Comparison of ENCODE assay signal across 25 cellular contexts in the genomic region with DNA sequence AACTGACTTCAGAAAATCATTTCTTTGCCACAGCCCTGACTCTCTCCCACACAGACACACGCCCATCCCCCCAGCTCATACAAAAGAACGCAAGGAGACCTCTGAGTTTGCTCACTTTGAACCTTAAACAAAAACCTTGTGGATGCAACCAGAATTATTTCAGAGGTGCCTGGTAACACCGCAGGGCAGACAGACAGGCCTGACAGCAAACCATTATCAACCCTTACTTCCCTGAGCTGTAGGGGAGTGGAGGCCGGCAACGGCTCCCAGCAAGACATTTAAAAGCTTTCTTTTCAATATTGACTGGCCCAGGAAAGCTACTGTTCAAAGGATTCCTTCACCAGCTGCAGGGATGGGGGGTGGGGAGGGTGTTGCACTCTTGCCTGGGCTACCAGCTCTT. TPM values are rescaled to one million over a fixed set of nuclear protein-coding genes. Genes with fewer than 3 reads are reported as not detected.
DNase-seq lines count a peak whose midpoint lies in the region; ATAC-seq and TF ChIP-seq lines count a peak whose summit lies in the region.
"Had no signal": no experiment of that assay in that cellular context is flagged by ENCODE, and none has a peak within 500 bp of the region (broad histone marks: within the 10 kb centered on the region; RNA-seq: fewer than 3 reads in every experiment).

No MANE protein-coding gene starts in this region.

- TF ChIP-seq CTCF in GM23338 (conservative IDR thresholded peaks at IDR 0.05; ENCODE audit: low read depth in 2 of 2) = no peak
- no peak for TF ChIP-seq CTCF in OCI-LY7 (conservative IDR thresholded peaks at IDR 0.05; ENCODE audit: low read length)

- no peak overlapping the region for H3K27ac Mint-ChIP-seq in GM23338
- peak overlapping the region in 4 of 9 donors; percentile 38 to 74 (median 60) for H3K27ac Mint-ChIP-seq in naive thymus-derived CD4-positive, alpha-beta T cell
- no peak overlapping the region for H3K27ac Mint-ChIP-seq in activated CD8-positive, alpha-beta memory T cell treated with anti-CD3 and anti-CD28 coated beads, Interleukin-2, amount 10 ng/mL, durations not matched to agents 7 days and 5 days
- H3K27ac Mint-ChIP-seq: activated CD8-positive, alpha-beta T cell treated with anti-CD3 and anti-CD28 coated beads, Interleukin-2, amount 10 ng/mL, durations not matched to agents 7 days and 5 days; activated naive CD4-positive, alpha-beta T cell treated with anti-CD3 and anti-CD28 coated beads, Interleukin-2, amount 50 U/mL, for 24 hours; CD4-positive, alpha-beta memory T cell; stimulated activated memory B cell treated with anti-CD40 and anti-IgM and Interleukin-4, amounts not matched to agents 10 μg/mL and 1 μg/mL and 100 μg/mL, for 72 hours had no signal

- H3K4me3 ChIP-seq in BLaER1 treated with 17β-estradiol and CSF1 and Interleukin-3, amounts not matched to agents 10 nM and 100 nM = peak overlapping the region in 2 of 10 experiments; percentile 5 to 16; a peak in 1 of 20 replicates
- no peak overlapping the region for H3K4me3 ChIP-seq in GM23338
- H3K4me3 ChIP-seq in OCI-LY7 (ENCODE audit: low read depth, low read length, poor library complexity, severe bottlenecking) = no peak overlapping the region
- H3K4me3 ChIP-seq in naive thymus-derived CD4-positive, alpha-beta T cell (ENCODE audit: low read length) = no peak overlapping the region
- H3K4me3 ChIP-seq: heart left ventricle, testis had no signal

- peak overlapping the region; percentile 58 to 99 (median 96); a peak in 21 of 22 replicates for H3K4me2 ChIP-seq in BLaER1 treated with 17β-estradiol and CSF1 and Interleukin-3, amounts not matched to agents 10 nM and 100 nM
- H3K4me2 ChIP-seq in GM23338 (peak overlapping the region; percentile 18), OCI-LY7 (ENCODE audit: low read length) (no peak overlapping the region)

- no peaks in the 10 kb centered on the region for H3K79me2 ChIP-seq in GM23338 (replicated peaks; ENCODE audit: insufficient read depth)
- no peaks in the 10 kb centered on the region for H3K79me2 ChIP-seq in OCI-LY7 (ENCODE audit: insufficient read depth, low read depth, low read length)

- peaks cover 74 to 98% (median 93%) of the 10 kb centered on the region in 10 experiments for H3K4me1 ChIP-seq in BLaER1 treated with 17β-estradiol and CSF1 and Interleukin-3, amounts not matched to agents 10 nM and 100 nM
- peaks cover 17% of the 10 kb centered on the region for H3K4me1 ChIP-seq in GM23338 (ENCODE audit: insufficient read depth)
- peaks cover 31% of the 10 kb centered on the region for H3K4me1 ChIP-seq in OCI-LY7 (ENCODE audit: insufficient read depth, low read length, poor library complexity, severe bottlenecking)
- H3K4me1 ChIP-seq in naive thymus-derived CD4-positive, alpha-beta T cell (ENCODE audit: control insufficient read depth in 2 of 2, insufficient read depth in 2 of 2, low read length in 2 of 2) = peaks cover 11 to 47% of the 10 kb centered on the region in 2 donors

- peak overlapping the region; percentile 13; the same call in 2 of the 3 replicates for H3K4me3 Mint-ChIP-seq in GM23338
- H3K4me3 Mint-ChIP-seq in naive thymus-derived CD4-positive, alpha-beta T cell = peak overlapping the region in 7 of 10 donors; percentile 23 to 55 (median 36)
- H3K4me3 Mint-ChIP-seq in activated CD8-positive, alpha-beta memory T cell treated with anti-CD3 and anti-CD28 coated beads, Interleukin-2, amount 10 ng/mL, durations not matched to agents 7 days and 5 days = no peak overlapping the region
- H3K4me3 Mint-ChIP-seq: activated CD8-positive, alpha-beta T cell treated with anti-CD3 and anti-CD28 coated beads, Interleukin-2, amount 10 ng/mL, durations not matched to agents 7 days and 5 days; activated naive CD4-positive, alpha-beta T cell treated with anti-CD3 and anti-CD28 coated beads, Interleukin-2, amount 50 U/mL, for 24 hours; CD4-positive, alpha-beta memory T cell; stimulated activated memory B cell treated with anti-CD40 and anti-IgM and Interleukin-4, amounts not matched to agents 10 μg/mL and 1 μg/mL and 100 μg/mL, for 72 hours had no signal

- no peak overlapping the region for H2AFZ ChIP-seq in GM23338
- H2AFZ ChIP-seq in OCI-LY7 (ENCODE audit: low read length) = 0 out of 2 replicates have a peak overlapping the region, but pooled peaks have one; percentile 16

- H3K27me3 Mint-ChIP-seq in GM23338 (ENCODE audit: insufficient read depth, low read depth, poor library complexity) = peaks cover 58% of the 10 kb centered on the region
- H3K27me3 Mint-ChIP-seq in naive thymus-derived CD4-positive, alpha-beta T cell = peaks cover 13 to 44% (median 24%) of the 10 kb centered on the region in 5 donors
- peaks cover 57% of the 10 kb centered on the region for H3K27me3 Mint-ChIP-seq in activated CD8-positive, alpha-beta memory T cell treated with anti-CD3 and anti-CD28 coated beads, Interleukin-2, amount 10 ng/mL, durations not matched to agents 7 days and 5 days

- H4K20me1 ChIP-seq in BLaER1 treated with 17β-estradiol and CSF1 and Interleukin-3, amounts not matched to agents 10 nM and 100 nM = peaks cover 0 to 36% (median 27%) of the 10 kb centered on the region in 11 experiments; a peak in 17 of 22 replicates
- H4K20me1 ChIP-seq in GM23338 (replicated peaks; ENCODE audit: insufficient read depth) (peaks cover 4% of the 10 kb centered on the region), OCI-LY7 (ENCODE audit: insufficient read depth, low read length) (no peaks in the 10 kb centered on the region)

- H3K9me3 ChIP-seq in BLaER1 treated with 17β-estradiol and CSF1 and Interleukin-3, amounts not matched to agents 10 nM and 100 nM (replicated peaks in 1 of 11) = 0 out of 22 replicates have a peak, but pooled peaks cover 0 to 2% (median 0%) of the 10 kb centered on the region in 11 experiments
- H3K9me3 ChIP-seq in OCI-LY7 (ENCODE audit: low read length) = no peaks in the 10 kb centered on the region
- H3K9me3 ChIP-seq in naive thymus-derived CD4-positive, alpha-beta T cell (ENCODE audit: control insufficient read depth in 2 of 3, low read length in 3 of 3) = no peaks in the 10 kb centered on the region
- H3K9me3 ChIP-seq: heart left ventricle, testis had no signal

- no peaks in the 10 kb centered on the region for H3K36me3 ChIP-seq in BLaER1 treated with 17β-estradiol and CSF1 and Interleukin-3, amounts not matched to agents 10 nM and 100 nM
- no peaks in the 10 kb centered on the region for H3K36me3 ChIP-seq in GM23338 (ENCODE audit: insufficient read depth)
- no peaks in the 10 kb centered on the region for H3K36me3 ChIP-seq in OCI-LY7 (ENCODE audit: insufficient read depth, low read length)
- H3K36me3 ChIP-seq in naive thymus-derived CD4-positive, alpha-beta T cell (ENCODE audit: control insufficient read depth in 2 of 3, insufficient read depth in 3 of 3, low read length in 3 of 3) = no peaks in the 10 kb centered on the region
- H3K36me3 ChIP-seq: heart left ventricle had no signal

- ATAC-seq in GM23338 = peak; percentile 4
- no peak for ATAC-seq in naive thymus-derived CD4-positive, alpha-beta T cell
- no peak for ATAC-seq in activated CD8-positive, alpha-beta memory T cell treated with anti-CD3 and anti-CD28 coated beads, Interleukin-2, amount 10 ng/mL, durations not matched to agents 7 days and 5 days
- ATAC-seq: activated CD8-positive, alpha-beta T cell treated with anti-CD3 and anti-CD28 coated beads, Interleukin-2, amount 10 ng/mL, durations not matched to agents 7 days and 5 days; heart left ventricle; stimulated activated memory B cell treated with anti-CD40 and anti-IgM and Interleukin-4, amounts not matched to agents 10 μg/mL and 1 μg/mL and 100 μg/mL, for 72 hours had no signal

- peaks cover 12% of the 10 kb centered on the region; the same call in 2 of the 3 replicates for H3K9me3 Mint-ChIP-seq in GM23338
- H3K9me3 Mint-ChIP-seq in naive thymus-derived CD4-positive, alpha-beta T cell = no peaks in the 10 kb centered on the region
- H3K9me3 Mint-ChIP-seq in activated CD8-positive, alpha-beta memory T cell treated with anti-CD3 and anti-CD28 coated beads, Interleukin-2, amount 10 ng/mL, durations not matched to agents 7 days and 5 days (ENCODE audit: low read depth) = no peaks in the 10 kb centered on the region
- H3K9me3 Mint-ChIP-seq: activated naive CD4-positive, alpha-beta T cell treated with anti-CD3 and anti-CD28 coated beads, Interleukin-2, amount 50 U/mL, for 24 hours; stimulated activated memory B cell treated with anti-CD40 and anti-IgM and Interleukin-4, amounts not matched to agents 10 μg/mL and 1 μg/mL and 100 μg/mL, for 72 hours had no signal

- BruUV-seq in OCI-LY7 (replicated peaks; lab: Mats Ljungman, UMichigan) = no TSS peak

- peak overlapping the region in 4 of 11 experiments; percentile 9 to 42 (median 15); a peak in 4 of 22 replicates for H3K9ac ChIP-seq in BLaER1 treated with 17β-estradiol and CSF1 and Interleukin-3, amounts not matched to agents 10 nM and 100 nM

- POLR2A ChIA-PET in OCI-LY7 (lab: Charles Lee) = interaction anchor here (0.6 to 1.1 kb wide), 5 partner anchors 8 to 163 kb away, joined by 3 to 8 read pairs (median 3); no protein-coding TSS in a partner anchor
- POLR2A ChIA-PET in naive thymus-derived CD4-positive, alpha-beta T cell (lab: Charles Lee) = interaction anchor here (0.6 to 14.6 kb wide), 10 partner anchors 13 to 250 kb away, joined by 3 to 236 read pairs (median 4); no protein-coding TSS in a partner anchor

- peaks cover 3% of the 10 kb centered on the region; the same call in 1 of the 3 replicates for H3K36me3 Mint-ChIP-seq in GM23338 (ENCODE audit: low read depth)
- peaks cover 0 to 1% (median 0%) of the 10 kb centered on the region in 5 donors for H3K36me3 Mint-ChIP-seq in naive thymus-derived CD4-positive, alpha-beta T cell
- H3K36me3 Mint-ChIP-seq in activated CD8-positive, alpha-beta memory T cell treated with anti-CD3 and anti-CD28 coated beads, Interleukin-2, amount 10 ng/mL, durations not matched to agents 7 days and 5 days = no peaks in the 10 kb centered on the region
- H3K36me3 Mint-ChIP-seq: CD4-positive, alpha-beta memory T cell; IgD-negative memory B cell; stimulated activated memory B cell treated with anti-CD40 and anti-IgM and Interleukin-4, amounts not matched to agents 10 μg/mL and 1 μg/mL and 100 μg/mL, for 72 hours had no signal

- no peak for DNase-seq in GM23338 (ENCODE audit: low spot score)
- DNase-seq in OCI-LY7 (ENCODE audit: low spot score) = no peak
- DNase-seq in naive thymus-derived CD4-positive, alpha-beta T cell = no peak
- DNase-seq in HK-2 (ENCODE audit: unreplicated experiment) = no peak
- no peak for DNase-seq in activated effector memory CD4-positive, alpha-beta T cell treated with Interleukin-2 at 50 U/mL for 16 hours
- no peak for DNase-seq in activated CD8-positive, alpha-beta memory T cell treated with anti-CD3 and anti-CD28 coated beads, Interleukin-2, amount 10 ng/mL, durations not matched to agents 7 days and 5 days
- no peak for DNase-seq in DMS53 (lab: John Stamatoyannopoulos, UW)
- DNase-seq: activated CD8-positive, alpha-beta T cell treated with anti-CD3 and anti-CD28 coated beads, Interleukin-2, amount 10 ng/mL, durations not matched to agents 7 days and 5 days; activated T-cell treated with anti-CD3 and anti-CD28 coated beads, Interleukin-2, amount 50 U/mL, for 1 hour; anterior cingulate cortex; caudate nucleus; CD4-positive, alpha-beta memory T cell; dermis blood vessel endothelial cell; heart left ventricle; MM.1S; NCI-H1436 treated with DMSO at 0.1 percent for 48 hours; NCI-H524 treated with DMSO at 0.1 percent for 48 hours; small intestine; T-helper 9 cell; testis had no signal

- 0 out of 2 replicates have a peak, but pooled peaks cover 4% of the 10 kb centered on the region for H3K9me2 ChIP-seq in GM23338 (ENCODE audit: insufficient read depth)
- H3K9me2 ChIP-seq in OCI-LY7 (ENCODE audit: insufficient read depth, low read length) = no peaks in the 10 kb centered on the region

- H3K4me1 Mint-ChIP-seq in GM23338 = peaks cover 42% of the 10 kb centered on the region
- peaks cover 31 to 72% (median 67%) of the 10 kb centered on the region in 7 donors for H3K4me1 Mint-ChIP-seq in naive thymus-derived CD4-positive, alpha-beta T cell
- H3K4me1 Mint-ChIP-seq in activated CD8-positive, alpha-beta memory T cell treated with anti-CD3 and anti-CD28 coated beads, Interleukin-2, amount 10 ng/mL, durations not matched to agents 7 days and 5 days = peaks cover 24% of the 10 kb centered on the region

- peak overlapping the region in 8 of 11 experiments; percentile 6 to 63 (median 46); a peak in 12 of 22 replicates for H3K27ac ChIP-seq in BLaER1 treated with 17β-estradiol and CSF1 and Interleukin-3, amounts not matched to agents 10 nM and 100 nM
- no peak overlapping the region for H3K27ac ChIP-seq in GM23338 (ENCODE audit: low read depth)
- no peak overlapping the region for H3K27ac ChIP-seq in OCI-LY7 (ENCODE audit: low read depth, low read length, poor library complexity, severe bottlenecking)
- no peak overlapping the region for H3K27ac ChIP-seq in naive thymus-derived CD4-positive, alpha-beta T cell (ENCODE audit: low read depth, low read length)
- H3K27ac ChIP-seq: heart left ventricle, RWPE1, testis had no signal

- CTCF ChIA-PET in OCI-LY7 (lab: Charles Lee; ENCODE audit: unreplicated experiment) = interaction anchor here (0.6 kb wide), 2 partner anchors 208 to 381 kb away, joined by 4 to 9 read pairs; no protein-coding TSS in a partner anchor
- CTCF ChIA-PET in naive thymus-derived CD4-positive, alpha-beta T cell (lab: Charles Lee) = interaction anchor here (0.7 to 3.1 kb wide), 6 partner anchors 12 to 95 kb away, joined by 3 to 26 read pairs (median 4); no protein-coding TSS in a partner anchor
- CTCF ChIA-PET in activated CD8-positive, alpha-beta memory T cell treated with anti-CD3 and anti-CD28 coated beads, Interleukin-2, amount 10 ng/mL, durations not matched to agents 7 days and 5 days (lab: Charles Lee) = interaction anchor here (0.9 to 1.9 kb wide), 6 partner anchors 16 to 57 kb away, joined by 3 to 7 read pairs (median 5); no protein-coding TSS in a partner anchor

- intact Hi-C loops in OCI-LY7 (cut with micrococcal nuclease; ENCODE audit: unreplicated experiment) = no loop called here
- intact Hi-C loops in naive thymus-derived CD4-positive, alpha-beta T cell (cut with micrococcal nuclease) = no loop called here

- peaks cover 47 to 55% (median 50%) of the 10 kb centered on the region in 11 experiments for H3K27me3 ChIP-seq in BLaER1 treated with 17β-estradiol and CSF1 and Interleukin-3, amounts not matched to agents 10 nM and 100 nM
- H3K27me3 ChIP-seq in GM23338 (ENCODE audit: insufficient read depth) = peaks cover 87% of the 10 kb centered on the region
- peaks cover 5 to 8% of the 10 kb centered on the region in 2 donors for H3K27me3 ChIP-seq in naive thymus-derived CD4-positive, alpha-beta T cell (ENCODE audit: control insufficient read depth in 2 of 2, insufficient read depth in 2 of 2, low read length in 2 of 2)
- H3K27me3 ChIP-seq: testis had no signal

- H3F3A ChIP-seq in GM23338 (replicated peaks; ENCODE audit: low read depth) = peaks cover 9% of the 10 kb centered on the region; the same call in 1 of the 2 replicates

RNA-seq across cellular contexts. Expression of a gene that starts 2.0 kb away (rescaled TPM):
- 0.27 TPM in 1 of 2 replicates, not detected in the other for total RNA-seq in GM23338 (2014; rRNA removed; shearing (Covaris generic))
- 0.10 TPM in 1 of 2 replicates, not detected in the other for polyA plus RNA-seq in GM23338 (2016; fragmentation: Nextera tagmentation; extraction: Ambion mirVana)
- not detected in 2 replicates for total RNA-seq in OCI-LY7 (2014; rRNA removed; shearing (Covaris generic))
- not detected in 2 replicates for total RNA-seq in OCI-LY7 (2022)
- under 1 TPM in 4 of 5 experiments, not detected in 1; 0.07 to 0.24 (median 0.18) TPM for total RNA-seq in naive thymus-derived CD4-positive, alpha-beta T cell
- under 1 TPM; 0.24 to 0.27 TPM for polyA plus RNA-seq in naive thymus-derived CD4-positive, alpha-beta T cell
- under 1 TPM; 0.09 to 0.12 TPM for total RNA-seq in activated CD8-positive, alpha-beta memory T cell treated with anti-CD3 and anti-CD28 coated beads, Interleukin-2, amount 10 ng/mL, durations not matched to agents 7 days and 5 days
- total RNA-seq: CD4-positive, alpha-beta memory T cell had no signal
- polyA plus RNA-seq: CD4-positive, alpha-beta memory T cell; IgD-negative memory B cell had no signal

RNA-seq across cellular contexts. Expression of a gene that starts 5.2 kb away (rescaled TPM):
- 1.6 and 2.1 TPM in 2 replicates for total RNA-seq in GM23338 (2014; rRNA removed; shearing (Covaris generic))
- polyA plus RNA-seq in GM23338 (2016; fragmentation: Nextera tagmentation; extraction: Ambion mirVana) = 1.7 and 2.3 TPM in 2 replicates
- 0.66 TPM in 1 of 2 replicates, not detected in the other for total RNA-seq in OCI-LY7 (2014; rRNA removed; shearing (Covaris generic))
- total RNA-seq in OCI-LY7 (2022) = 0.08 and 0.18 TPM in 2 replicates
- 1 to 10 TPM in 2 of 5 experiments, under 1 TPM in 3; 0.10 to 1.4 (median 0.46) TPM for total RNA-seq in naive thymus-derived CD4-positive, alpha-beta T cell
- polyA plus RNA-seq in naive thymus-derived CD4-positive, alpha-beta T cell = under 1 TPM; 0.20 to 0.89 TPM
- total RNA-seq in activated CD8-positive, alpha-beta memory T cell treated with anti-CD3 and anti-CD28 coated beads, Interleukin-2, amount 10 ng/mL, durations not matched to agents 7 days and 5 days = under 1 TPM in 1 of 2 experiments, not detected in 1; 0.12 TPM
- polyA plus RNA-seq: IgD-negative memory B cell had no signal

Comparison
In these comparisons a context has a peak if more than half of its experiments do, and no peak if none do; other contexts are left out.
1. H3K27ac ChIP-seq: peak in BLaER1 treated with 17β-estradiol and CSF1 and Interleukin-3, amounts not matched to agents 10 nM and 100 nM (8 of 11); none in GM23338 (single experiment), OCI-LY7 (single experiment) and naive thymus-derived CD4-positive, alpha-beta T cell (single experiment).